Comparison of ENCODE assay signal across 24 cellular contexts in the genomic region with DNA sequence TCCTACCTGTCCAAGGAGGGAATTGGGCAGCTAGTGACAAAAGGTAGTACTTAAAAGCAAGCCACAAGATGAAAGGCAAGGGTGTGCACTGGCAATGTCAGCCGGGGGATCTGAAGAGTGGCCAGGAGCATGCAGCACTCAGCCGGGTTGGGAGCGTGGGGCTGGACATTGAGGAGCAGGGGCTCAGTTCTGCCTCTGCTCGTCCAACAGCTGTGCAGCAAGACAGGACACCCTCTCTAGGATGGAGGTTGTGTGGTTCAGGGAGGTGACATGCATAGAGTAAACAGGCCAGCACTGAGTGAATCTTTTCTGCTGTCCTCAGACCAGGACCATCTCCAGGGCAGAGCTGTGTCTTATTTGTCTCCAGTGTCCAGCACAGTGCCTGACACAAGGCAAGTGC.
DNase-seq lines count a peak whose midpoint lies in the region; FAIRE-seq and TF ChIP-seq lines count a peak whose summit lies in the region.
"Had no signal": no experiment of that assay in that cellular context is flagged by ENCODE, and none has a peak within 500 bp of the region (broad histone marks: within the 10 kb centered on the region; RNA-seq: fewer than 3 reads in every experiment).

No MANE protein-coding gene starts in this region.

- no peak for TF ChIP-seq CTCF in H1 (IDR thresholded peaks at IDR 0.05; ENCODE audit: control extremely low read depth in 1 of 3, insufficient read depth in 1 of 3, low read depth in 1 of 3, low read length in 3 of 3)
- no peak for TF ChIP-seq CTCF in esophagus muscularis mucosa (IDR thresholded peaks at IDR 0.05)

- POLR2A ChIA-PET in H1 (lab: Charles Lee; ENCODE audit: partially characterized antibody): no interaction called here
- POLR2A ChIA-PET in CD8-positive, alpha-beta memory T cell (lab: Charles Lee): no interaction called here

- H2BK5ac ChIP-seq in H1 (ENCODE audit: low read depth, low read length) (0 out of 2 replicates have a peak overlapping the region, but pooled peaks have one; percentile 8), neuronal stem cell (ENCODE audit: low read length) (no peak overlapping the region)

- H3K9ac ChIP-seq in BLaER1 (no peak overlapping the region), H1 (replicated peaks in 1 of 4; ENCODE audit: extremely low read depth in 1 of 4, low read depth in 3 of 4, low read length in 3 of 4) (no peak overlapping the region; a peak in 1 of 7 replicates), neuronal stem cell (ENCODE audit: low read depth, low read length, poor library complexity) (no peak overlapping the region)

- H4K8ac ChIP-seq in H1 (ENCODE audit: extremely low read depth, insufficient read depth, low read length) (no peak overlapping the region), neuronal stem cell (ENCODE audit: low read depth, low read length) (no peak overlapping the region)

- CTCF ChIA-PET in H1 (lab: Charles Lee; ENCODE audit: partially characterized antibody): interaction anchor here (1.1 kb wide), 1 partner anchor 10 kb away, joined by 3 read pairs; no protein-coding TSS in a partner anchor
- CTCF ChIA-PET in CD8-positive, alpha-beta memory T cell (lab: Charles Lee): no interaction called here

- H3K4ac ChIP-seq in H1 (replicated peaks; ENCODE audit: insufficient read length, low read depth, low read length): no peak overlapping the region
- H3K4ac ChIP-seq in neuronal stem cell (ENCODE audit: low read length): no peak overlapping the region

- WGBS in H1 (ENCODE audit: extremely low coverage in 1 of 2, insufficient coverage in 1 of 2, insufficient read length in 1 of 2, insufficient replicate concordance in 2 of 2, low coverage in 1 of 2, low lambda C conversion rate in 2 of 2, missing lambda C conversion rate in 1 of 2), 2 experiments: 95% methylated on average over 4 of the region's 4 CpGs; no CpG with 5 or more reads in 1 of the 2 experiments
- 87% methylated on average over 4 of the region's 4 CpGs for WGBS in esophagus muscularis mucosa
- WGBS in neuronal stem cell (ENCODE audit: extremely low coverage in 2 of 2, insufficient read length in 2 of 2, insufficient replicate concordance in 1 of 2), 2 donors: no CpG with 5 or more reads among the region's 4 CpGs

- H2BK12ac ChIP-seq in H1 (ENCODE audit: low read depth, low read length): no peak overlapping the region
- no peak overlapping the region for H2BK12ac ChIP-seq in neuronal stem cell (ENCODE audit: low read length)

- H3K27ac Mint-ChIP-seq in CD8-positive, alpha-beta memory T cell: peak overlapping the region in 1 of 8 donors; percentile 30
- no peak overlapping the region for H3K27ac Mint-ChIP-seq in T-helper 2 cell treated with Interferon-gamma antibody and Interleukin-4, amounts not matched to agents 5 μg/mL and 100 μg/mL, for 36 hours
- H3K27ac Mint-ChIP-seq: B cell; CD14-positive monocyte; CD4-positive, alpha-beta memory T cell; CD4-positive, CD25-positive, alpha-beta regulatory T cell had no signal

- H3K36me3 ChIP-seq in BLaER1: peaks cover 27% of the 10 kb centered on the region
- no peaks in the 10 kb centered on the region for H3K36me3 ChIP-seq in H1 (ENCODE audit: control insufficient read depth in 2 of 4, insufficient read depth in 4 of 4, low read length in 3 of 4)
- H3K36me3 ChIP-seq in esophagus muscularis mucosa: no peaks in the 10 kb centered on the region
- H3K36me3 ChIP-seq in neuronal stem cell (replicated peaks in 1 of 2; ENCODE audit: control insufficient read depth in 2 of 2, insufficient read depth in 2 of 2, low read length in 2 of 2): no peaks in the 10 kb centered on the region
- H3K36me3 ChIP-seq in CD8-positive, alpha-beta memory T cell (ENCODE audit: insufficient read depth, low read length): no peaks in the 10 kb centered on the region

- H2BK15ac ChIP-seq in H1 (ENCODE audit: low read length): no peak overlapping the region
- H2BK15ac ChIP-seq in neuronal stem cell (ENCODE audit: low read length): no peak overlapping the region

- H3K79me2 ChIP-seq in H1 (ENCODE audit: control insufficient read depth in 1 of 2, insufficient read depth in 2 of 2, low read length in 2 of 2): no peaks in the 10 kb centered on the region

- TF ChIP-seq EP300 in H1 (IDR thresholded peaks at IDR 0.05; ENCODE audit: borderline replicate concordance in 1 of 2, low read depth in 2 of 2, low read length in 2 of 2) (no peak), esophagus muscularis mucosa (IDR thresholded peaks at IDR 0.05) (no peak)

- TF ChIP-seq POLR2A in H1 (IDR thresholded peaks at IDR 0.05; ENCODE audit: control extremely low read depth in 1 of 2, low read depth in 2 of 2, low read length in 2 of 2): no peak
- TF ChIP-seq POLR2A in esophagus muscularis mucosa (IDR thresholded peaks at IDR 0.05; ENCODE audit: low read depth): no peak

- H3K9me3 ChIP-seq in BLaER1 (peaks cover 35% of the 10 kb centered on the region), H1 (ENCODE audit: insufficient read depth in 2 of 2, low read depth in 1 of 2, low read length in 1 of 2) (peaks cover 3 to 5% of the 10 kb centered on the region in 2 experiments; a peak in 3 of 4 replicates), esophagus muscularis mucosa (peaks cover 0 to 13% (median 7%) of the 10 kb centered on the region in 4 donors), neuronal stem cell (replicated peaks in 1 of 2; ENCODE audit: control insufficient read depth in 2 of 2, insufficient read depth in 1 of 2, low read depth in 1 of 2, low read length in 2 of 2) (peaks cover 5% of the 10 kb centered on the region in 2 donors)
- no peaks in the 10 kb centered on the region for H3K9me3 ChIP-seq in CD8-positive, alpha-beta memory T cell (ENCODE audit: low read length)
- H3K9me3 ChIP-seq: A549, Caco-2 had no signal

- intact Hi-C loops in esophagus muscularis mucosa (cut with DNase I): no loop called here

- H3K79me1 ChIP-seq in H1 (ENCODE audit: low read depth, low read length) (no peaks in the 10 kb centered on the region), neuronal stem cell (ENCODE audit: low read depth, low read length) (no peaks in the 10 kb centered on the region)

- H3K4me3 ChIP-seq in BLaER1 (no peak overlapping the region), H1 (ENCODE audit: extremely low read depth in 1 of 4, insufficient read depth in 2 of 4, low read depth in 3 of 4, low read length in 4 of 4) (no peak overlapping the region), esophagus muscularis mucosa (no peak overlapping the region), neuronal stem cell (ENCODE audit: low read length in 2 of 2) (no peak overlapping the region)
- H3K4me3 ChIP-seq in CD8-positive, alpha-beta memory T cell (ENCODE audit: low read length): no peak overlapping the region
- H3K4me3 ChIP-seq: A549 had no signal

- no peak overlapping the region for H2BK20ac ChIP-seq in H1 (ENCODE audit: low read length)

- H3K18ac ChIP-seq in H1 (ENCODE audit: extremely low read depth, low read length) (no peak overlapping the region), neuronal stem cell (ENCODE audit: low read length) (no peak overlapping the region)

- H3K23ac ChIP-seq in H1 (ENCODE audit: insufficient read length) (no peak overlapping the region), neuronal stem cell (ENCODE audit: low read depth, low read length, poor library complexity) (no peak overlapping the region)

- H3K36me3 Mint-ChIP-seq in CD8-positive, alpha-beta memory T cell: peaks cover 11 to 33% (median 20%) of the 10 kb centered on the region in 3 donors
- H3K36me3 Mint-ChIP-seq in T-helper 2 cell treated with Interferon-gamma antibody and Interleukin-4, amounts not matched to agents 5 μg/mL and 100 μg/mL, for 36 hours (ENCODE audit: low read depth): peaks cover 1% of the 10 kb centered on the region

- DNase-seq in H1 (ENCODE audit: low read depth in 1 of 2, low spot score in 2 of 2) (no peak), esophagus muscularis mucosa (ENCODE audit: extremely low spot score) (peak; percentile 74), neuronal stem cell (ENCODE audit: low spot score) (no peak), NCI-H1092 (lab: John Stamatoyannopoulos, UW) (no peak), superior temporal gyrus (ENCODE audit: extremely low spot score) (no peak)
- no peak for DNase-seq in CD8-positive, alpha-beta memory T cell
- no peak for DNase-seq in T-helper 2 cell treated with Interferon-gamma antibody and Interleukin-4, amounts not matched to agents 5 μg/mL and 100 μg/mL, for 36 hours (ENCODE audit: low spot score)
- DNase-seq: AML-193; C1 segment of cervical spinal cord; Caco-2; Calu3; CD4-positive, alpha-beta memory T cell; CD4-positive, CD25-positive, alpha-beta regulatory T cell; GF-D8 had no signal

- H3K4me1 ChIP-seq in BLaER1: peaks cover 13% of the 10 kb centered on the region
- H3K4me1 ChIP-seq in H1 (replicated peaks in 1 of 4; ENCODE audit: control insufficient read depth in 3 of 4, insufficient read depth in 4 of 4, low read length in 3 of 4): peaks cover 0 to 7% (median 1%) of the 10 kb centered on the region in 4 experiments; a peak in 5 of 7 replicates
- no peaks in the 10 kb centered on the region for H3K4me1 ChIP-seq in esophagus muscularis mucosa
- peaks cover 4 to 5% of the 10 kb centered on the region in 2 donors for H3K4me1 ChIP-seq in neuronal stem cell (ENCODE audit: control insufficient read depth in 2 of 2, insufficient read depth in 1 of 2, low read depth in 1 of 2, low read length in 2 of 2)
- H3K4me1 ChIP-seq in CD8-positive, alpha-beta memory T cell (ENCODE audit: insufficient read depth, low read length): no peaks in the 10 kb centered on the region
- H3K4me1 ChIP-seq: A549, Caco-2 had no signal

- H3K23me2 ChIP-seq in H1 (ENCODE audit: low read depth, low read length): no peaks in the 10 kb centered on the region

- H2AK5ac ChIP-seq in H1 (ENCODE audit: low read depth, low read length): no peak overlapping the region
- H2AK5ac ChIP-seq in neuronal stem cell (ENCODE audit: low read depth, low read length): no peak overlapping the region

- H4K5ac ChIP-seq in H1 (ENCODE audit: insufficient read length, low read depth, low read length): no peak overlapping the region

- TF ChIP-seq RAD21 in H1 (IDR thresholded peaks at IDR 0.05 in 1 of 2, conservative IDR thresholded peaks at IDR 0.05 in 1 of 2; ENCODE audit: low read depth in 2 of 2, low read length in 2 of 2): no peak

- H3K4me2 ChIP-seq in BLaER1 (peak overlapping the region; percentile 11; the same call in 1 of the 2 replicates), H1 (ENCODE audit: insufficient read depth in 1 of 2, low read depth in 2 of 2, low read length in 2 of 2) (no peak overlapping the region), neuronal stem cell (ENCODE audit: insufficient read depth, low read length, poor library complexity, severe bottlenecking) (no peak overlapping the region)
- H3K4me2 ChIP-seq: A549 had no signal

- FAIRE-seq in H1 (lab: Jason Lieb, UNC): no peak
- FAIRE-seq: A549, D721Med, G401.6, GM12892, GM18507, GM19239 had no signal

- H3K27ac ChIP-seq in BLaER1 (no peak overlapping the region), H1 (ENCODE audit: low read depth, low read length) (no peak overlapping the region), esophagus muscularis mucosa (replicated peaks in 1 of 4) (no peak overlapping the region), neuronal stem cell (replicated peaks; ENCODE audit: low read length) (no peak overlapping the region)
- no peak overlapping the region for H3K27ac ChIP-seq in CD8-positive, alpha-beta memory T cell (ENCODE audit: low read depth, low read length)
- H3K27ac ChIP-seq: 22Rv1, A549 had no signal

- H4K20me1 ChIP-seq in BLaER1 (no peaks in the 10 kb centered on the region), H1 (replicated peaks in 1 of 2; ENCODE audit: control insufficient read depth in 1 of 2, insufficient read depth in 2 of 2, low read length in 2 of 2) (no peaks in the 10 kb centered on the region)

- H3K56ac ChIP-seq in H1 (replicated peaks; ENCODE audit: insufficient read length, low read depth, low read length): no peak overlapping the region

- no peaks in the 10 kb centered on the region for H3K27me3 ChIP-seq in BLaER1
- H3K27me3 ChIP-seq in H1 (replicated peaks in 1 of 4; ENCODE audit: control insufficient read depth in 3 of 4, extremely low read depth in 1 of 4, insufficient read depth in 3 of 4, low read length in 3 of 4): no peaks in the 10 kb centered on the region
- no peaks in the 10 kb centered on the region for H3K27me3 ChIP-seq in esophagus muscularis mucosa
- no peaks in the 10 kb centered on the region for H3K27me3 ChIP-seq in neuronal stem cell (ENCODE audit: control insufficient read depth in 3 of 3, insufficient read depth in 3 of 3, low read depth in 1 of 3, low read length in 3 of 3)
- H3K27me3 ChIP-seq in CD8-positive, alpha-beta memory T cell (ENCODE audit: insufficient read depth, low read length, poor library complexity, severe bottlenecking): no peaks in the 10 kb centered on the region

- H4K91ac ChIP-seq in H1 (replicated peaks; ENCODE audit: insufficient read length, low read length) (no peak overlapping the region), neuronal stem cell (ENCODE audit: low read depth, low read length, poor library complexity) (no peak overlapping the region)

- no peak overlapping the region for H3K4me3 Mint-ChIP-seq in CD8-positive, alpha-beta memory T cell
- H3K4me3 Mint-ChIP-seq in T-helper 2 cell treated with Interferon-gamma antibody and Interleukin-4, amounts not matched to agents 5 μg/mL and 100 μg/mL, for 36 hours: no peak overlapping the region
- H3K4me3 Mint-ChIP-seq: B cell; CD14-positive monocyte; CD4-positive, alpha-beta memory T cell; CD4-positive, CD25-positive, alpha-beta regulatory T cell had no signal

- peaks cover 0 to 21% (median 15%) of the 10 kb centered on the region in 5 donors for H3K9me3 Mint-ChIP-seq in CD8-positive, alpha-beta memory T cell
- peaks cover 13% of the 10 kb centered on the region for H3K9me3 Mint-ChIP-seq in T-helper 2 cell treated with Interferon-gamma antibody and Interleukin-4, amounts not matched to agents 5 μg/mL and 100 μg/mL, for 36 hours

- H2AFZ ChIP-seq in H1 (ENCODE audit: low read length) (no peak overlapping the region), neuronal stem cell (ENCODE audit: low read length) (no peak overlapping the region)

- H3K14ac ChIP-seq in H1 (ENCODE audit: insufficient read length) (no peak overlapping the region), neuronal stem cell (ENCODE audit: low read length) (peak overlapping the region; percentile 76)

- H3K27me3 Mint-ChIP-seq in CD8-positive, alpha-beta memory T cell: peaks cover 0 to 2% of the 10 kb centered on the region in 2 donors
- H3K27me3 Mint-ChIP-seq in T-helper 2 cell treated with Interferon-gamma antibody and Interleukin-4, amounts not matched to agents 5 μg/mL and 100 μg/mL, for 36 hours (ENCODE audit: low read depth): no peaks in the 10 kb centered on the region
- H3K27me3 Mint-ChIP-seq: B cell; CD4-positive, alpha-beta memory T cell; CD4-positive, CD25-positive, alpha-beta regulatory T cell had no signal

- H3K4me1 Mint-ChIP-seq in CD8-positive, alpha-beta memory T cell: no peaks in the 10 kb centered on the region
- no peaks in the 10 kb centered on the region for H3K4me1 Mint-ChIP-seq in T-helper 2 cell treated with Interferon-gamma antibody and Interleukin-4, amounts not matched to agents 5 μg/mL and 100 μg/mL, for 36 hours (ENCODE audit: low read depth)
- H3K4me1 Mint-ChIP-seq: B cell; CD14-positive monocyte; CD4-positive, alpha-beta memory T cell; CD4-positive, CD25-positive, alpha-beta regulatory T cell had no signal

- H2BK120ac ChIP-seq in H1 (replicated peaks; ENCODE audit: low read depth, low read length): no peak overlapping the region
- no peak overlapping the region for H2BK120ac ChIP-seq in neuronal stem cell (ENCODE audit: low read depth, low read length)
